ENCODE assay signal across 8 cellular contexts in genomic region chr1:220874201-220874655, GRCh38. TPM values are rescaled to one million over a fixed set of nuclear protein-coding genes. Genes with fewer than 3 reads are reported as not detected.
A peak's percentile ranks its signal among the peaks of the same experiment; 100 is the strongest.
DNase-seq lines count a peak whose midpoint lies in the region; ATAC-seq, FAIRE-seq and TF ChIP-seq lines count a peak whose summit lies in the region.

No MANE protein-coding gene starts in this region.

- no peak overlapping the region for H3K27ac Mint-ChIP-seq in activated CD8-positive, alpha-beta T cell treated with anti-CD3 and anti-CD28 coated beads for 36 hours
- H3K27ac Mint-ChIP-seq in CD4-positive, alpha-beta T cell: no peak overlapping the region

- no peaks in the 10 kb centered on the region for H3K9me3 Mint-ChIP-seq in activated CD8-positive, alpha-beta T cell treated with anti-CD3 and anti-CD28 coated beads for 36 hours
- H3K9me3 Mint-ChIP-seq in CD4-positive, alpha-beta T cell: no peaks in the 10 kb centered on the region

- H3K4me3 Mint-ChIP-seq in activated CD8-positive, alpha-beta T cell treated with anti-CD3 and anti-CD28 coated beads for 36 hours: no peak overlapping the region
- no peak overlapping the region for H3K4me3 Mint-ChIP-seq in CD4-positive, alpha-beta T cell

- H3K9me3 ChIP-seq in CD4-positive, alpha-beta T cell (ENCODE audit: control insufficient read depth, low read length): no peaks in the 10 kb centered on the region

- peaks cover 60% of the 10 kb centered on the region for H3K27me3 Mint-ChIP-seq in activated CD8-positive, alpha-beta T cell treated with anti-CD3 and anti-CD28 coated beads for 36 hours
- H3K27me3 Mint-ChIP-seq in CD4-positive, alpha-beta T cell: peaks cover 91% of the 10 kb centered on the region

- peak; percentile 59 for FAIRE-seq in GM12891 (lab: Jason Lieb, UNC)

- peak; percentile 50 for ATAC-seq in activated CD8-positive, alpha-beta T cell treated with anti-CD3 and anti-CD28 coated beads for 36 hours
- peak; percentile 33 for ATAC-seq in left ventricle myocardium superior
- no peak for ATAC-seq in CD4-positive, alpha-beta T cell (ENCODE audit: poor library complexity)

- intact Hi-C loops in activated CD8-positive, alpha-beta T cell treated with anti-CD3 and anti-CD28 coated beads for 36 hours (cut with micrococcal nuclease): loop anchor here (2.0 kb wide), 1 partner anchor 329 kb away; no protein-coding TSS in a partner anchor
- intact Hi-C loops in left ventricle myocardium superior (cut with micrococcal nuclease): loop anchor here (2.0 to 10.0 kb wide), 3 partner anchors 59 to 563 kb away; no protein-coding TSS in a partner anchor
- intact Hi-C loops in CD4-positive, alpha-beta T cell (cut with DNase I, micrococcal nuclease): no loop called here

- peaks cover 70% of the 10 kb centered on the region for H3K27me3 ChIP-seq in CD4-positive, alpha-beta T cell (ENCODE audit: control insufficient read depth, insufficient read depth, low read length)

- TF ChIP-seq CTCF in activated CD8-positive, alpha-beta T cell treated with anti-CD3 and anti-CD28 coated beads for 36 hours (IDR thresholded peaks at IDR 0.05): peak; percentile 68
- no peak for TF ChIP-seq CTCF in CD4-positive, alpha-beta T cell (IDR thresholded peaks at IDR 0.05)

- no peak for TF ChIP-seq POLR2A in GM12891 (IDR thresholded peaks at IDR 0.05; ENCODE audit: low read depth, low read length)

- peaks cover 19% of the 10 kb centered on the region for H3K4me1 Mint-ChIP-seq in activated CD8-positive, alpha-beta T cell treated with anti-CD3 and anti-CD28 coated beads for 36 hours (ENCODE audit: low read depth)
- H3K4me1 Mint-ChIP-seq in CD4-positive, alpha-beta T cell (ENCODE audit: low read depth): peaks cover 22% of the 10 kb centered on the region

- CTCF ChIA-PET in activated CD8-positive, alpha-beta T cell treated with anti-CD3 and anti-CD28 coated beads for 36 hours (lab: Charles Lee): interaction anchor here (1.0 to 1.5 kb wide), 5 partner anchors 48 to 562 kb away, joined by 3 to 7 read pairs (median 3); no protein-coding TSS in a partner anchor
- CTCF ChIA-PET in CD4-positive, alpha-beta T cell (lab: Charles Lee): no interaction called here

- no peak overlapping the region for H3K27ac ChIP-seq in CD4-positive, alpha-beta T cell (ENCODE audit: low read depth, low read length)

- POLR2A ChIA-PET in activated CD8-positive, alpha-beta T cell treated with anti-CD3 and anti-CD28 coated beads for 36 hours (lab: Charles Lee): no interaction called here
- POLR2A ChIA-PET in CD4-positive, alpha-beta T cell (lab: Charles Lee): no interaction called here

- peak; percentile 66 for DNase-seq in AG08395 (ENCODE audit: low spot score)
- DNase-seq in GM12891 (ENCODE audit: insufficient read length, low spot score): peak; percentile 17
- peak; percentile 54 for DNase-seq in MV-4-11 (lab: John Stamatoyannopoulos, UW)
- peak; percentile 54 for DNase-seq in activated CD8-positive, alpha-beta T cell treated with anti-CD3 and anti-CD28 coated beads for 36 hours
- peak; percentile 41 for DNase-seq in left ventricle myocardium superior
- peak; percentile 48 for DNase-seq in stimulated activated CD8-positive, alpha-beta memory T cell treated with anti-CD3 and anti-CD28 coated beads, Interleukin-4, amount 100 ng/mL, for 48 hours
- no peak for DNase-seq in middle frontal gyrus (ENCODE audit: extremely low spot score, low spot score)
- DNase-seq in CD4-positive, alpha-beta T cell: no peak

- H3K36me3 Mint-ChIP-seq in activated CD8-positive, alpha-beta T cell treated with anti-CD3 and anti-CD28 coated beads for 36 hours (ENCODE audit: low read depth): no peaks in the 10 kb centered on the region
- no peaks in the 10 kb centered on the region for H3K36me3 Mint-ChIP-seq in CD4-positive, alpha-beta T cell (ENCODE audit: low read depth)

TF ChIP-seq in GM12891, 5 proteins besides CTCF, POLR2A, EP300 and RAD21:
- TF ChIP-seq SPI1 (IDR thresholded peaks at IDR 0.05; ENCODE audit: low read depth, low read length) (no peak), POU2F2 (IDR thresholded peaks at IDR 0.05; ENCODE audit: low read depth, low read length) (no peak), PAX5 (IDR thresholded peaks at IDR 0.05; ENCODE audit: insufficient read depth, low read length, severe bottlenecking) (no peak), TAF1 (IDR thresholded peaks at IDR 0.05; ENCODE audit: low read depth, low read length) (no peak), POLR2AphosphoS5 (IDR thresholded peaks at IDR 0.05; ENCODE audit: low read depth, low read length) (no peak)

RNA-seq across cellular contexts. Expression of gene HLX, which starts 5.0 kb away (rescaled TPM):
- 0.09 TPM for polyA plus RNA-seq in GM12891 (2012; ENCODE audit: low read depth, missing spikeins)
- total RNA-seq in activated CD8-positive, alpha-beta T cell treated with anti-CD3 and anti-CD28 coated beads for 36 hours: not detected
- 4.0 TPM for total RNA-seq in left ventricle myocardium superior
- under 1 TPM; 0.27 to 0.39 TPM for total RNA-seq in CD4-positive, alpha-beta T cell

Comparison
In these comparisons a context has a peak if more than half of its experiments do, and no peak if none do; other contexts are left out.
1. DNase-seq: peak in AG08395 (single experiment), GM12891 (single experiment), MV-4-11 (single experiment), activated CD8-positive, alpha-beta T cell treated with anti-CD3 and anti-CD28 coated beads for 36 hours (single experiment), left ventricle myocardium superior (single experiment) and stimulated activated CD8-positive, alpha-beta memory T cell treated with anti-CD3 and anti-CD28 coated beads, Interleukin-4, amount 100 ng/mL, for 48 hours (single experiment); none in middle frontal gyrus (single experiment) and CD4-positive, alpha-beta T cell (0 of 10).
2. intact Hi-C loops: an anchor here in activated CD8-positive, alpha-beta T cell treated with anti-CD3 and anti-CD28 coated beads for 36 hours (2.0 kb wide) and left ventricle myocardium superior (2.0 to 10.0 kb wide); none called in CD4-positive, alpha-beta T cell.